In the genomic region with DNA sequence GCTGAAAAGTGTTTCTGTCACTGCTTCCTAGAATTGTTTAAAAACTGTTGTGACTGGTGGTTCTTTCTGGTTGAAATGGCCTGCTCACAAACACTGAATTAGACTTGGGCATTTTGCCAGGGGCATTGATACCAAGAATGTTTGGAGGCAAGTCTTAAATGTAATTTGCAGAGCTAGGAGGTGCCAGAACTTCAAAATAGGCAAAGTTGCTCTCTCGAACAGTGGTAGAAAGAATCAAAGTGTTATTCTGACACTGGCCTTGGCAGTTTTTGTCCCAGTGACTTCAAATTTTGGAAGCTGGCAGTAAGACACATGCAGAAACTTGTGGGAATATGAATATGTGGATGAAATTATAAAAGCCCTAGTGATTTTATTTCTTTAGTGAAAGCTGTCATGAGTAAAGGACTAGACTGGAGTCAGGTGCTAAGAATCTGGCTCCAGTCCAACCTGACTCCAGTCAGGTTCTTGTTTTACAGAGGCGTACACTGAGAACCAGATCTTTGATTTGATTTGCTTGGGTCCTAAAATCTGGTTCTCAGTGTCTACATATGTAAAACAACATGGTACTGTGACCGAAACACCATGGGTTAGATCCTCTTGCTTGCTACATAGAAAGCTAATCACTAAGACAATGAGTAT, we compare ENCODE assay signal across 14 cellular contexts. TPM values are rescaled to one million over a fixed set of nuclear protein-coding genes. Genes with fewer than 3 reads are reported as not detected.
DNase-seq lines count a peak whose midpoint lies in the region; ATAC-seq and TF ChIP-seq lines count a peak whose summit lies in the region.
"Had no signal": no experiment of that assay in that cellular context is flagged by ENCODE, and none has a peak within 500 bp of the region (broad histone marks: within the 10 kb centered on the region; RNA-seq: fewer than 3 reads in every experiment).

No MANE protein-coding gene starts in this region.

- H3K9ac ChIP-seq in SK-N-SH = no peak overlapping the region

- intact Hi-C loops in gastrocnemius medialis (cut with DNase I; ENCODE audit: low total_unique reads) = no loop called here

- no peak for TF ChIP-seq CTCF in SK-N-SH (IDR thresholded peaks at IDR 0.05)
- no peak for TF ChIP-seq CTCF in gastrocnemius medialis (IDR thresholded peaks at IDR 0.05 in 4 of 5, conservative IDR thresholded peaks at IDR 0.05 in 1 of 5)

- no peaks in the 10 kb centered on the region for H3K27me3 ChIP-seq in SK-N-SH (ENCODE audit: insufficient read depth)
- no peaks in the 10 kb centered on the region for H3K27me3 ChIP-seq in gastrocnemius medialis

- H4K20me1 ChIP-seq in SK-N-SH (ENCODE audit: insufficient read depth) = no peaks in the 10 kb centered on the region

- H3K4me3 ChIP-seq in SK-N-SH (ENCODE audit: low read depth in 2 of 2, low read length in 1 of 2) (no peak overlapping the region), gastrocnemius medialis (no peak overlapping the region)

- CTCF ChIA-PET in SK-N-SH (lab: Yijun Ruan, JAX) = interaction anchor here (2.1 to 3.3 kb wide), 2 partner anchors 21 to 22 kb away, joined by 6 to 19 read pairs; no protein-coding TSS in a partner anchor

- no peaks in the 10 kb centered on the region for H3F3A ChIP-seq in SK-N-SH (replicated peaks; ENCODE audit: insufficient read depth)

- WGBS in SK-N-SH (ENCODE audit: low lambda C conversion rate) = 80% methylated on average over 3 of the region's 3 CpGs

- H3K9me2 ChIP-seq in SK-N-SH = no peaks in the 10 kb centered on the region

- peaks cover 0 to 15% of the 10 kb centered on the region in 2 experiments; a peak in 1 of 4 replicates for H3K4me1 ChIP-seq in SK-N-SH (ENCODE audit: control insufficient read depth in 1 of 2, insufficient read depth in 2 of 2, low read depth in 1 of 2, low read length in 1 of 2)
- H3K4me1 ChIP-seq in gastrocnemius medialis = peaks cover 9 to 10% of the 10 kb centered on the region in 2 donors

- in situ Hi-C loops in gastrocnemius medialis (cut with MboI; ENCODE audit: low sequenced_read_pairs in 4 of 4) = no loop called here

- H2AFZ ChIP-seq in SK-N-SH (ENCODE audit: low read depth) = no peak overlapping the region

- H3K4me2 ChIP-seq in SK-N-SH = 0 out of 2 replicates have a peak overlapping the region, but pooled peaks have one; percentile 21

- H3K27ac ChIP-seq in SK-N-SH (ENCODE audit: low read depth in 2 of 2, low read length in 1 of 2) (peak overlapping the region in 1 of 2 experiments; percentile 19; a peak in 1 of 4 replicates), gastrocnemius medialis (peak overlapping the region in 3 of 4 donors; percentile 36 to 56 (median 43))

- TF ChIP-seq RAD21 in SK-N-SH (IDR thresholded peaks at IDR 0.05; ENCODE audit: low read length) = no peak

- TF ChIP-seq EP300 in SK-N-SH (IDR thresholded peaks at IDR 0.05; ENCODE audit: borderline replicate concordance in 1 of 2, low read depth in 1 of 2, low read length in 1 of 2) = no peak

- no peak for DNase-seq in SK-N-SH
- DNase-seq in gastrocnemius medialis = peak in 1 of 2 donors; percentile 19
- no peak for DNase-seq in foreskin melanocyte
- no peak for DNase-seq in kidney glomerular epithelial cell (lab: John Stamatoyannopoulos, UW)
- DNase-seq: activated CD4-positive, alpha-beta T cell treated with anti-CD3 and anti-CD28 coated beads, Interleukin-2, amount 50 U/mL, for 4 hours; NCI-H2227 treated with DMSO at 0.1 percent for 48 hours; stimulated activated CD8-positive, alpha-beta memory T cell treated with anti-CD3 and anti-CD28 coated beads, Interleukin-4, amount 100 ng/mL, for 48 hours had no signal

- H3K36me3 ChIP-seq in SK-N-SH (replicated peaks in 1 of 2; ENCODE audit: control insufficient read depth in 1 of 2, insufficient read depth in 2 of 2, low read length in 1 of 2) = no peaks in the 10 kb centered on the region
- no peaks in the 10 kb centered on the region for H3K36me3 ChIP-seq in gastrocnemius medialis

- POLR2A ChIA-PET in SK-N-SH (lab: Yijun Ruan, JAX) = no interaction called here

- ATAC-seq in SK-N-SH treated with all-trans-retinoic acid at 6 μM for 48 hours = no peak
- peak; percentile 32 for ATAC-seq in HG02678 (IDR thresholded peaks at IDR 0.05; ENCODE audit: unreplicated experiment)
- ATAC-seq in HG03571 (IDR thresholded peaks at IDR 0.05; ENCODE audit: unreplicated experiment) = peak; percentile 27
- peak; percentile 45 to 49 for ATAC-seq in gastrocnemius medialis
- ATAC-seq in GM18907 (IDR thresholded peaks at IDR 0.05; ENCODE audit: unreplicated experiment) = no peak
- ATAC-seq: HepG2 had no signal

- TF ChIP-seq POLR2A in gastrocnemius medialis (IDR thresholded peaks at IDR 0.05) = no peak

- H3K79me2 ChIP-seq in SK-N-SH (ENCODE audit: insufficient read depth) = no peaks in the 10 kb centered on the region

- H3K9me3 ChIP-seq in SK-N-SH (no peaks in the 10 kb centered on the region), gastrocnemius medialis (no peaks in the 10 kb centered on the region)

TF ChIP-seq in SK-N-SH, 30 proteins besides CTCF, POLR2A, EP300 and RAD21 (continues in another document):
- TF ChIP-seq ZBTB33 (IDR thresholded peaks at IDR 0.05; ENCODE audit: borderline replicate concordance, low read depth) (no peak), PBX3 (IDR thresholded peaks at IDR 0.05) (no peak), GABPA (IDR thresholded peaks at IDR 0.05; ENCODE audit: low read depth) (no peak)

TF ChIP-seq in SK-N-SH treated with all-trans-retinoic acid at 6 μM for 48 hours, 23 proteins besides CTCF, POLR2A, EP300 and RAD21:
- TF ChIP-seq SNAI2 (CRISPR knock-in tag; IDR thresholded peaks at IDR 0.05) (no peak), ESRRG (CRISPR knock-in tag; IDR thresholded peaks at IDR 0.05) (no peak)

RNA-seq across cellular contexts. Expression of gene SVIP, which starts 20.9 kb away (rescaled TPM):
- polyA plus RNA-seq in SK-N-SH (2012; rRNA removed) = 6.0 and 6.2 TPM in 2 replicates
- polyA plus RNA-seq in SK-N-SH (2012; cell fraction: cytosol; rRNA removed) = 9.7 and 17.9 TPM in 2 replicates
- 1.5 and 2.8 TPM in 2 replicates for polyA plus RNA-seq in SK-N-SH (2012; cell fraction: nucleus; rRNA removed)
- total RNA-seq in gastrocnemius medialis = 10 to 100 TPM; 10.2 to 22.0 (median 14.6) TPM

RNA-seq across cellular contexts. Expression of gene CCDC179, which starts 51.6 kb away (rescaled TPM):
- polyA plus RNA-seq in SK-N-SH (2012; rRNA removed) = not detected in 2 replicates
- polyA plus RNA-seq in SK-N-SH (2012; cell fraction: cytosol; rRNA removed) = not detected in 2 replicates
- not detected in 2 replicates for polyA plus RNA-seq in SK-N-SH (2012; cell fraction: nucleus; rRNA removed)
- total RNA-seq in gastrocnemius medialis = not detected
- total RNA-seq: Daoy, HepG2, skeletal muscle tissue had no signal
- polyA plus RNA-seq: HepG2 had no signal

Comparison
In these comparisons a context has a peak if more than half of its experiments do, and no peak if none do; other contexts are left out.
1. ATAC-seq: peak in HG02678 (single experiment), HG03571 (single experiment) and gastrocnemius medialis (2 of 2); none in SK-N-SH treated with all-trans-retinoic acid at 6 μM for 48 hours (single experiment) and GM18907 (single experiment).